ENCODE assay signal across 35 cellular contexts in genomic region chrX:85213792-85214530, GRCh38. TPM values are rescaled to one million over a fixed set of nuclear protein-coding genes. Genes with fewer than 3 reads are reported as not detected.
"Had no signal": no experiment of that assay in that cellular context is flagged by ENCODE, and none has a peak within 500 bp of the region (broad histone marks: within the 10 kb centered on the region; RNA-seq: fewer than 3 reads in every experiment).

No MANE protein-coding gene starts in this region.

- ATAC-seq: activated CD8-positive, alpha-beta T cell treated with anti-CD3 and anti-CD28 coated beads for 36 hours; activated naive CD4-positive, alpha-beta T cell treated with anti-CD3 and anti-CD28 coated beads, Interleukin-2, amount 50 U/mL, for 72 hours; activated T-cell treated with anti-CD3 and anti-CD28 coated beads, Interleukin-2, amount 50 U/mL, for 4 hours; activated T-cell treated with anti-CD3 and anti-CD28 coated beads, Interleukin-2, amount 50 U/mL, for 72 hours; activated T-helper 17 cell treated with anti-CD3 and anti-CD28 coated beads, Interleukin-2, amount 50 U/mL, for 72 hours; body of pancreas had no signal

- H3K27ac ChIP-seq: adrenal gland, body of pancreas, brain microvascular endothelial cell, breast epithelium, VCaP had no signal

- DNase-seq: activated B cell treated with CpG ODN at 0.5 μM for 24 hours; activated CD4-positive, alpha-beta memory T cell treated with anti-CD3 and anti-CD28 coated beads for 36 hours; activated CD4-positive, alpha-beta T cell treated with anti-CD3 and anti-CD28 coated beads for 4 hours; activated CD4-positive, alpha-beta T cell treated with anti-CD3 and anti-CD28 coated beads, Interleukin-2, amount 10 ng/mL, durations not matched to agents 24 days and 14 days; activated CD4-positive, alpha-beta T cell treated with anti-CD3 and anti-CD28 coated beads, Interleukin-2, amount 50 U/mL, for 1 hour; activated CD4-positive, alpha-beta T cell treated with anti-CD3 and anti-CD28 coated beads, Interleukin-2, amount 50 U/mL, for 4 hours; activated CD4-positive, CD25-positive, alpha-beta regulatory T cell treated with anti-CD3 and anti-CD28 coated beads, Interleukin-2, amount 50 U/mL, for 72 hours; activated CD8-positive, alpha-beta memory T cell treated with anti-CD3 and anti-CD28 coated beads, Interleukin-2, amount 50 U/mL, for 4 hours; activated CD8-positive, alpha-beta T cell treated with anti-CD3 and anti-CD28 coated beads for 36 hours; activated effector memory CD4-positive, alpha-beta T cell treated with anti-CD3 and anti-CD28 coated beads, Interleukin-2, amount 50 U/mL, for 16 hours; activated gamma-delta T cell treated with Interleukin-2 at 50 U/mL for 16 hours; activated naive CD4-positive, alpha-beta T cell; activated naive CD4-positive, alpha-beta T cell treated with anti-CD3 and anti-CD28 coated beads for 36 hours; activated naive CD4-positive, alpha-beta T cell treated with anti-CD3 and anti-CD28 coated beads, Interleukin-2, amount 50 U/mL, for 16 hours; activated naive CD8-positive, alpha-beta T cell treated with anti-CD3 and anti-CD28 coated beads for 36 hours; activated T-cell treated with anti-CD3 and anti-CD28 coated beads for 4 hours; activated T-cell treated with anti-CD3 and anti-CD28 coated beads, Interleukin-2, amount 50 U/mL, for 1 hour; activated T-cell treated with anti-CD3 and anti-CD28 coated beads, Interleukin-2, amount 50 U/mL, for 4 hours; activated T-cell treated with anti-CD3 and anti-CD28 coated beads, Interleukin-2, amount 50 U/mL, for 72 hours; adrenal gland; amniotic stem cell; aorta; body of pancreas; brain microvascular endothelial cell; central memory CD4-positive, alpha-beta T cell; T-helper 1 cell; T-helper 2 cell; T-helper 9 cell had no signal

- H3K27me3 ChIP-seq: body of pancreas, brain microvascular endothelial cell had no signal

- H3K36me3 ChIP-seq: adrenal gland, brain microvascular endothelial cell, breast epithelium had no signal

- H3K9me3 ChIP-seq: adrenal gland, body of pancreas, breast epithelium had no signal

- H3K4me1 ChIP-seq: adrenal gland, body of pancreas, breast epithelium had no signal

- FAIRE-seq: TTC549 had no signal

- H3K4me3 ChIP-seq: adrenal gland, body of pancreas, breast epithelium had no signal

RNA-seq across cellular contexts. Expression of gene SATL1, which starts 29.6 kb away (rescaled TPM):
- total RNA-seq: activated B cell treated with CpG ODN at 0.5 μM for 24 hours; activated CD4-positive, alpha-beta memory T cell treated with anti-CD3 and anti-CD28 coated beads for 36 hours; activated CD4-positive, alpha-beta T cell treated with anti-CD3 and anti-CD28 coated beads, Interleukin-2, amount 10 ng/mL, durations not matched to agents 24 days and 14 days; activated CD8-positive, alpha-beta memory T cell treated with anti-CD3 and anti-CD28 coated beads for 36 hours; activated CD8-positive, alpha-beta T cell treated with anti-CD3 and anti-CD28 coated beads for 36 hours; activated naive CD4-positive, alpha-beta T cell treated with anti-CD3 and anti-CD28 coated beads for 36 hours; activated naive CD4-positive, alpha-beta T cell treated with anti-CD3 and anti-CD28 coated beads, Interleukin-2, amount 50 U/mL, for 72 hours; activated naive CD8-positive, alpha-beta T cell treated with anti-CD3 and anti-CD28 coated beads for 36 hours; activated T-cell treated with anti-CD3 and anti-CD28 coated beads, Interleukin-2, amount 50 U/mL, for 4 hours; activated T-cell treated with anti-CD3 and anti-CD28 coated beads, Interleukin-2, amount 50 U/mL, for 72 hours; activated T-helper 1 cell treated with anti-CD3 and anti-CD28 coated beads, Interleukin-12 subunit alpha, Interleukin-12 subunit beta, Interleukin-2, Interleukin-4 antibody, amounts not matched to agents 30 ng/mL and 10 ng/mL and 1 ng/mL, durations not matched to agents 14 hours and 24 hours and 36 hours; activated T-helper 17 cell treated with anti-CD3 and anti-CD28 coated beads, Interleukin-2, amount 50 U/mL, for 72 hours; aorta; body of pancreas had no signal
- polyA plus RNA-seq: aorta had no signal
